In genomic region chr16:1825381-1825863, GRCh38 we compare ENCODE assay signal across 1 cellular context.
TF ChIP-seq lines count a peak whose summit lies in the region.

No MANE protein-coding gene starts in this region.

TF ChIP-seq in endothelial cell of umbilical vein, 7 proteins besides CTCF, POLR2A, EP300 and RAD21:
- TF ChIP-seq POLR2AphosphoS5 (IDR thresholded peaks at IDR 0.05; ENCODE audit: insufficient read depth, low read depth, low read length) (no peak), MYC (IDR thresholded peaks at IDR 0.05; ENCODE audit: low read depth, low read length) (no peak), GATA2 (IDR thresholded peaks at IDR 0.05; ENCODE audit: insufficient read depth, insufficient read length, low read depth, low read length) (no peak)
